In genomic region chr6:40197371-40197770, GRCh38 we compare ENCODE assay signal across 20 cellular contexts.
A peak's percentile ranks its signal among the peaks of the same experiment; 100 is the strongest.
DNase-seq lines count a peak whose midpoint lies in the region; ATAC-seq and TF ChIP-seq lines count a peak whose summit lies in the region.
"Had no signal": no experiment of that assay in that cellular context is flagged by ENCODE, and none has a peak within 500 bp of the region (broad histone marks: within the 10 kb centered on the region; RNA-seq: fewer than 3 reads in every experiment).

No MANE protein-coding gene starts in this region.

- H3K27me3 ChIP-seq in upper lobe of right lung (no peaks in the 10 kb centered on the region), right cardiac atrium (ENCODE audit: control insufficient read depth, insufficient read depth) (no peaks in the 10 kb centered on the region), body of pancreas (no peaks in the 10 kb centered on the region)
- H3K27me3 ChIP-seq: BE2C, BLaER1 had no signal

- peaks cover 7 to 11% of the 10 kb centered on the region in 2 donors for H3K9me3 Mint-ChIP-seq in stimulated activated naive CD8-positive, alpha-beta T cell treated with anti-CD3 and anti-CD28 coated beads, Interleukin-15, amount 100 ng/mL, for 72 hours
- peaks cover 25% of the 10 kb centered on the region for H3K9me3 Mint-ChIP-seq in osteocyte (ENCODE audit: unreplicated experiment)

- peaks cover 6% of the 10 kb centered on the region for H3K27me3 Mint-ChIP-seq in stimulated activated naive CD8-positive, alpha-beta T cell treated with anti-CD3 and anti-CD28 coated beads, Interleukin-15, amount 100 ng/mL, for 72 hours
- no peaks in the 10 kb centered on the region for H3K27me3 Mint-ChIP-seq in osteocyte (ENCODE audit: unreplicated experiment)
- H3K27me3 Mint-ChIP-seq: CD4-positive, CD25-positive, alpha-beta regulatory T cell had no signal

- H3K4me1 ChIP-seq in upper lobe of right lung, result no peaks in the 10 kb centered on the region
- no peaks in the 10 kb centered on the region for H3K4me1 ChIP-seq in right cardiac atrium (ENCODE audit: control insufficient read depth, insufficient read depth, low read length)
- H3K4me1 ChIP-seq in body of pancreas, result no peaks in the 10 kb centered on the region
- H3K4me1 ChIP-seq: BE2C, Caco-2 had no signal

- H3K27ac ChIP-seq in upper lobe of right lung (no peak overlapping the region), right cardiac atrium (ENCODE audit: low read length) (no peak overlapping the region), body of pancreas (no peak overlapping the region)
- H3K27ac ChIP-seq: BLaER1 had no signal

- H3K4me3 Mint-ChIP-seq in stimulated activated naive CD8-positive, alpha-beta T cell treated with anti-CD3 and anti-CD28 coated beads, Interleukin-15, amount 100 ng/mL, for 72 hours, result no peak overlapping the region
- no peak overlapping the region for H3K4me3 Mint-ChIP-seq in osteocyte (ENCODE audit: unreplicated experiment)
- H3K4me3 Mint-ChIP-seq: CD14-positive monocyte; CD4-positive, alpha-beta memory T cell; CD4-positive, CD25-positive, alpha-beta regulatory T cell; CD8-positive, alpha-beta memory T cell had no signal

- H3K36me3 ChIP-seq in upper lobe of right lung (no peaks in the 10 kb centered on the region), body of pancreas (replicated peaks in 1 of 2; ENCODE audit: insufficient read depth in 1 of 2, low read depth in 2 of 2) (no peaks in the 10 kb centered on the region)
- H3K36me3 ChIP-seq: BE2C, BLaER1 had no signal

- H3K4me3 ChIP-seq in upper lobe of right lung (no peak overlapping the region), right cardiac atrium (ENCODE audit: low read length) (no peak overlapping the region), body of pancreas (no peak overlapping the region)
- H3K4me3 ChIP-seq: BLaER1 had no signal

- no peak for ATAC-seq in stimulated activated naive CD8-positive, alpha-beta T cell treated with anti-CD3 and anti-CD28 coated beads, Interleukin-15, amount 100 ng/mL, for 72 hours
- no peak for ATAC-seq in stimulated activated naive CD8-positive, alpha-beta T cell treated with anti-CD3 and anti-CD28 coated beads, Interleukin-15, Interleukin-2, amounts not matched to agents 100 U/mL and 50 U/mL, for 24 hours
- ATAC-seq in upper lobe of right lung (peak; percentile 16), right cardiac atrium (no peak), body of pancreas (no peak), HG03354 (IDR thresholded peaks at IDR 0.05; ENCODE audit: poor library complexity, severe bottlenecking, unreplicated experiment) (no peak)

- no peak for TF ChIP-seq POLR2A in body of pancreas (IDR thresholded peaks at IDR 0.05)

- H3K36me3 Mint-ChIP-seq in osteocyte (ENCODE audit: unreplicated experiment), result no peaks in the 10 kb centered on the region
- H3K36me3 Mint-ChIP-seq: CD14-positive monocyte; CD4-positive, alpha-beta memory T cell; CD4-positive, CD25-positive, alpha-beta regulatory T cell; CD8-positive, alpha-beta memory T cell had no signal

- DNase-seq in stimulated activated naive CD8-positive, alpha-beta T cell treated with anti-CD3 and anti-CD28 coated beads, Interleukin-15, amount 100 ng/mL, for 72 hours, result no peak
- DNase-seq in stimulated activated naive CD8-positive, alpha-beta T cell treated with anti-CD3 and anti-CD28 coated beads, Interleukin-15, Interleukin-2, amounts not matched to agents 100 U/mL and 50 U/mL, for 24 hours, result no peak
- DNase-seq in islet precursor cell (peak; percentile 20), osteocyte (ENCODE audit: extremely low spot score, unreplicated experiment) (peak; percentile 51), upper lobe of right lung (no peak), right cardiac atrium (no peak), body of pancreas (no peak)
- DNase-seq: 8988T; ACHN; BE2C; C1 segment of cervical spinal cord; Caco-2; Calu3; CD4-positive, alpha-beta memory T cell; CD4-positive, CD25-positive, alpha-beta regulatory T cell; CD8-positive, alpha-beta memory T cell; GF-D8 had no signal

- no peak for TF ChIP-seq CTCF in osteocyte (IDR thresholded peaks at IDR 0.05)
- no peak for TF ChIP-seq CTCF in upper lobe of right lung (IDR thresholded peaks at IDR 0.05)
- TF ChIP-seq CTCF in body of pancreas (IDR thresholded peaks at IDR 0.05), result no peak

- no peaks in the 10 kb centered on the region for H3K4me1 Mint-ChIP-seq in stimulated activated naive CD8-positive, alpha-beta T cell treated with anti-CD3 and anti-CD28 coated beads, Interleukin-15, amount 100 ng/mL, for 72 hours
- H3K4me1 Mint-ChIP-seq in osteocyte (ENCODE audit: unreplicated experiment), result no peaks in the 10 kb centered on the region
- H3K4me1 Mint-ChIP-seq: CD14-positive monocyte; CD4-positive, CD25-positive, alpha-beta regulatory T cell; CD8-positive, alpha-beta memory T cell had no signal

- H3K9me3 ChIP-seq in upper lobe of right lung (peaks cover 10% of the 10 kb centered on the region), right cardiac atrium (ENCODE audit: control insufficient read depth, low read length) (no peaks in the 10 kb centered on the region), body of pancreas (no peaks in the 10 kb centered on the region)
- H3K9me3 ChIP-seq: BE2C, Caco-2 had no signal

- WGBS in right cardiac atrium, result 92% methylated on average over 5 of the region's 5 CpGs
- 91% methylated on average over 5 of the region's 5 CpGs for WGBS in body of pancreas, 2 donors

- intact Hi-C loops in upper lobe of right lung (cut with DNase I), result no loop called here
- intact Hi-C loops in right cardiac atrium (cut with DNase I), result no loop called here
- intact Hi-C loops in body of pancreas (cut with DNase I), result no loop called here

- peak overlapping the region; percentile 27 to 68 for H3K27ac Mint-ChIP-seq in stimulated activated naive CD8-positive, alpha-beta T cell treated with anti-CD3 and anti-CD28 coated beads, Interleukin-15, amount 100 ng/mL, for 72 hours
- no peak overlapping the region for H3K27ac Mint-ChIP-seq in osteocyte (ENCODE audit: unreplicated experiment)
- H3K27ac Mint-ChIP-seq: CD14-positive monocyte; CD4-positive, alpha-beta memory T cell; CD4-positive, CD25-positive, alpha-beta regulatory T cell; CD8-positive, alpha-beta memory T cell had no signal

Comparison
In these comparisons a context has a peak if more than half of its experiments do, and no peak if none do; other contexts are left out.
1. DNase-seq: peak in islet precursor cell (single experiment) and osteocyte (single experiment); none in stimulated activated naive CD8-positive, alpha-beta T cell treated with anti-CD3 and anti-CD28 coated beads, Interleukin-15, amount 100 ng/mL, for 72 hours (0 of 2), stimulated activated naive CD8-positive, alpha-beta T cell treated with anti-CD3 and anti-CD28 coated beads, Interleukin-15, Interleukin-2, amounts not matched to agents 100 U/mL and 50 U/mL, for 24 hours (single experiment), upper lobe of right lung (single experiment), right cardiac atrium (0 of 3) and body of pancreas (0 of 4).